In the genomic region with DNA sequence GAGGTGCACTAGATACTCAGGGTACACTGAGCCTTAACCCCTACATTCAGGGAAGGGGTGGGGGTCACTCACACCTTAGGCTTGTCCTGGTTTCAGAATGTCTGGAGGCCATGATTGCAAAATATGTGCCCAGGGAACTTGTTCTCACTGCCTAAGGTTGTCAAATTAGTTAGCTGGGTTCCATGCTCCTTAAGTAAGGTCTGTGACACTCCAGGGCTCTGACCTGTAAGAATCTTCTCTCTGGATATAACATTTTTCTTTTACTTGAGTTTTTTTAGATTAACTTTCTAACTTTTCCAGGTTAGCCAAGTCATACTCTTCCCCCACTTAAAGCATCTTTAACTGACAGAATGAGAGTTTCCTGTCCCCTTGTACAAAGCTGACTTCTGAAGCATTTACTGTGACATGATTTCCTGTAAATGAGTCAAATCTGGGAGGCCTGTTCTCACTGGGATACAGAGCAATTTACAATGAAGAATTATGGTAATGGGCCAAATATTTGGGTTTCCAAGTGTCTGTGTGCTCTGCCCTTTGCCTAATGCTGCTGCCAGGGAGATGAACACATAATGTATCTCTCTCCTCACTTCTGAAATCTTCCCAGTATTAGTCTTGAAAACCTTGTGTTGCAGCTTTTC, we compare ENCODE assay signal across 10 cellular contexts.
DNase-seq lines count a peak whose midpoint lies in the region; ATAC-seq and TF ChIP-seq lines count a peak whose summit lies in the region.
"Had no signal": no experiment of that assay in that cellular context is flagged by ENCODE, and none has a peak within 500 bp of the region (broad histone marks: within the 10 kb centered on the region; RNA-seq: fewer than 3 reads in every experiment).

No MANE protein-coding gene starts in this region.

- peak overlapping the region; percentile 15; the same call in 1 of the 2 replicates for H3K27ac ChIP-seq in BLaER1
- H3K27ac ChIP-seq: parathyroid adenoma had no signal

- peaks cover 46% of the 10 kb centered on the region for H3K4me1 Mint-ChIP-seq in nephron progenitor cell

- H3K4me1 ChIP-seq in BLaER1 = peaks cover 12% of the 10 kb centered on the region
- H3K4me1 ChIP-seq: parathyroid adenoma had no signal

- peak overlapping the region; percentile 37 for H3K4me2 ChIP-seq in BLaER1

- peak; percentile 71 for ATAC-seq in HG02610 (IDR thresholded peaks at IDR 0.05; ENCODE audit: unreplicated experiment)

- peak overlapping the region; percentile 67 for H3K27ac Mint-ChIP-seq in nephron progenitor cell

- no peaks in the 10 kb centered on the region for H3K9me3 Mint-ChIP-seq in nephron progenitor cell

- H3K36me3 Mint-ChIP-seq in nephron progenitor cell (ENCODE audit: low read depth) = peaks cover 19% of the 10 kb centered on the region

- no peaks in the 10 kb centered on the region for H3K27me3 Mint-ChIP-seq in nephron progenitor cell (ENCODE audit: low read depth, poor library complexity)

- H4K20me1 ChIP-seq in BLaER1 = no peaks in the 10 kb centered on the region

- H3K36me3 ChIP-seq in BLaER1 = no peaks in the 10 kb centered on the region

- DNase-seq in astrocyte of the spinal cord (ENCODE audit: low read depth, low spot score) = peak; percentile 60
- no peak for DNase-seq in nephron progenitor cell
- DNase-seq in GM13976 (ENCODE audit: low spot score) = no peak
- DNase-seq in DMS114 treated with DMSO at 0.1 percent for 48 hours (lab: John Stamatoyannopoulos, UW; ENCODE audit: unreplicated experiment) = no peak
- DNase-seq in stimulated activated CD4-positive, alpha-beta T cell treated with anti-CD3 and anti-CD28 coated beads, Interleukin-1b, Interleukin-23, amount 100 ng/mL, for 48 hours = no peak
- DNase-seq in stimulated activated naive CD4-positive, alpha-beta T cell treated with Interleukin-2 at 50 U/mL for 16 hours (lab: John Stamatoyannopoulos, UW) = no peak
- DNase-seq: NCI-H774 had no signal

- H3K4me3 Mint-ChIP-seq in nephron progenitor cell = no peak overlapping the region

- no peak overlapping the region for H3K9ac ChIP-seq in BLaER1
- H3K9ac ChIP-seq: parathyroid adenoma had no signal

- no peaks in the 10 kb centered on the region for H3K27me3 ChIP-seq in BLaER1

- no peak for TF ChIP-seq CTCF in astrocyte of the spinal cord (IDR thresholded peaks at IDR 0.05; ENCODE audit: low read depth, low read length)
- no peak for TF ChIP-seq CTCF in nephron progenitor cell (IDR thresholded peaks at IDR 0.05)
- no peak for TF ChIP-seq CTCF in GM13976 (IDR thresholded peaks at IDR 0.05; ENCODE audit: borderline replicate concordance, control extremely low read depth, extremely low read depth, insufficient read depth, missing control alignments)

- no peak overlapping the region for H3K4me3 ChIP-seq in BLaER1
- no peak overlapping the region for H3K4me3 ChIP-seq in astrocyte of the spinal cord (ENCODE audit: low read depth, low read length)

- no peaks in the 10 kb centered on the region for H3K9me3 ChIP-seq in BLaER1

- in situ Hi-C loops in astrocyte of the spinal cord (cut with HindIII; ENCODE audit: low sequenced_read_pairs) = no loop called here
- in situ Hi-C loops in GM13976 (cut with MboI; ENCODE audit: low sequenced_read_pairs, unreplicated experiment) = no loop called here
